22 cellular contexts compared by ENCODE assay signal in genomic region chr3:61954097-61954528, GRCh38.
A peak's percentile ranks its signal among the peaks of the same experiment; 100 is the strongest.
DNase-seq lines count a peak whose midpoint lies in the region; ATAC-seq, FAIRE-seq and TF ChIP-seq lines count a peak whose summit lies in the region.
"Had no signal": no experiment of that assay in that cellular context is flagged by ENCODE, and none has a peak within 500 bp of the region (broad histone marks: within the 10 kb centered on the region; RNA-seq: fewer than 3 reads in every experiment).

No MANE protein-coding gene starts in this region.

- FAIRE-seq in astrocyte (lab: Jason Lieb, UNC), result no peak
- FAIRE-seq: A549, endothelial cell of umbilical vein had no signal

- H3K9me3 ChIP-seq in breast epithelium, result no peaks in the 10 kb centered on the region
- H3K9me3 ChIP-seq in astrocyte (ENCODE audit: insufficient read depth, low read depth, low read length), result no peaks in the 10 kb centered on the region
- H3K9me3 ChIP-seq: A549, colonic mucosa, SJCRH30, testis had no signal

- H3K79me2 ChIP-seq in astrocyte (ENCODE audit: insufficient read depth, low read length), result no peaks in the 10 kb centered on the region

- CTCF ChIA-PET in MCF 10A (lab: Yijun Ruan, JAX), result no interaction called here

- H4K20me1 ChIP-seq in astrocyte (ENCODE audit: insufficient read depth, low read length), result peaks cover 18% of the 10 kb centered on the region

- TF ChIP-seq CTCF in MCF 10A (IDR thresholded peaks at IDR 0.05; ENCODE audit: unreplicated experiment), result no peak
- no peak for TF ChIP-seq CTCF in breast epithelium (IDR thresholded peaks at IDR 0.05)
- TF ChIP-seq CTCF in astrocyte (IDR thresholded peaks at IDR 0.05; ENCODE audit: insufficient read depth, low read depth, low read length), result no peak

- H3K27ac Mint-ChIP-seq in MCF 10A (ENCODE audit: low read depth, unreplicated experiment) (no peak overlapping the region), astrocyte (ENCODE audit: unreplicated experiment) (no peak overlapping the region)
- H3K27ac Mint-ChIP-seq in activated naive CD8-positive, alpha-beta T cell treated with anti-CD3 and anti-CD28 coated beads for 36 hours, result no peak overlapping the region
- H3K27ac Mint-ChIP-seq: H9; naive thymus-derived CD8-positive, alpha-beta T cell had no signal

- no peaks in the 10 kb centered on the region for H3K27me3 Mint-ChIP-seq in MCF 10A (ENCODE audit: insufficient read depth, unreplicated experiment)
- H3K27me3 Mint-ChIP-seq in astrocyte (ENCODE audit: low read depth, unreplicated experiment), result no peaks in the 10 kb centered on the region
- H3K27me3 Mint-ChIP-seq in activated naive CD8-positive, alpha-beta T cell treated with anti-CD3 and anti-CD28 coated beads for 36 hours, result peaks cover 7% of the 10 kb centered on the region

- no TSS peak for BruUV-seq in MCF 10A (replicated peaks; lab: Mats Ljungman, UMichigan)

- H3K36me3 Mint-ChIP-seq in MCF 10A (ENCODE audit: insufficient read depth, unreplicated experiment) (peaks cover 3% of the 10 kb centered on the region), astrocyte (ENCODE audit: low read depth, unreplicated experiment) (no peaks in the 10 kb centered on the region)
- no peaks in the 10 kb centered on the region for H3K36me3 Mint-ChIP-seq in activated naive CD8-positive, alpha-beta T cell treated with anti-CD3 and anti-CD28 coated beads for 36 hours
- H3K36me3 Mint-ChIP-seq: naive thymus-derived CD8-positive, alpha-beta T cell had no signal

- POLR2A ChIA-PET in MCF 10A (lab: Yijun Ruan, JAX), result no interaction called here

- H3K4me1 Mint-ChIP-seq in MCF 10A (ENCODE audit: insufficient read depth, unreplicated experiment) (peaks cover 11% of the 10 kb centered on the region), astrocyte (ENCODE audit: low read depth, unreplicated experiment) (peaks cover 18% of the 10 kb centered on the region)
- H3K4me1 Mint-ChIP-seq in activated naive CD8-positive, alpha-beta T cell treated with anti-CD3 and anti-CD28 coated beads for 36 hours, result no peaks in the 10 kb centered on the region
- H3K4me1 Mint-ChIP-seq: naive thymus-derived CD8-positive, alpha-beta T cell had no signal

- H3K9me3 Mint-ChIP-seq in MCF 10A (ENCODE audit: unreplicated experiment) (no peaks in the 10 kb centered on the region), astrocyte (ENCODE audit: unreplicated experiment) (no peaks in the 10 kb centered on the region)
- no peaks in the 10 kb centered on the region for H3K9me3 Mint-ChIP-seq in activated naive CD8-positive, alpha-beta T cell treated with anti-CD3 and anti-CD28 coated beads for 36 hours
- H3K9me3 Mint-ChIP-seq: H9 had no signal

- ATAC-seq in left ventricle myocardium superior, result peak; percentile 83
- ATAC-seq: A549; naive thymus-derived CD8-positive, alpha-beta T cell had no signal

- H3K27me3 ChIP-seq in breast epithelium (no peaks in the 10 kb centered on the region), astrocyte (ENCODE audit: insufficient read depth, low read length) (no peaks in the 10 kb centered on the region)
- H3K27me3 ChIP-seq: colonic mucosa, hepatocyte, SJCRH30, testis had no signal

- H3K36me3 ChIP-seq in breast epithelium, result no peaks in the 10 kb centered on the region
- H3K36me3 ChIP-seq in astrocyte (ENCODE audit: insufficient read depth, low read length), result no peaks in the 10 kb centered on the region
- H3K36me3 ChIP-seq: colonic mucosa, SJCRH30 had no signal

- no peak overlapping the region for H3K9ac ChIP-seq in astrocyte (ENCODE audit: low read length)

- intact Hi-C loops in MCF 10A (cut with micrococcal nuclease), result loop anchor here (10.0 kb wide), 1 partner anchor 231 kb away; no protein-coding TSS in a partner anchor
- intact Hi-C loops in breast epithelium (cut with DNase I; ENCODE audit: low total_unique reads), result no loop called here
- intact Hi-C loops in left ventricle myocardium superior (cut with micrococcal nuclease), result no loop called here

- no peak overlapping the region for H3K4me2 ChIP-seq in astrocyte (ENCODE audit: low read length)
- H3K4me2 ChIP-seq: A549, hepatocyte had no signal

- H3K27ac ChIP-seq in breast epithelium (no peak overlapping the region), astrocyte (ENCODE audit: low read depth, low read length) (no peak overlapping the region)
- H3K27ac ChIP-seq: A549, colonic mucosa, hepatocyte, SJCRH30, testis had no signal

- no peak overlapping the region for H3K4me3 Mint-ChIP-seq in MCF 10A (ENCODE audit: unreplicated experiment)
- no peak overlapping the region for H3K4me3 Mint-ChIP-seq in astrocyte (ENCODE audit: unreplicated experiment)
- H3K4me3 Mint-ChIP-seq in activated naive CD8-positive, alpha-beta T cell treated with anti-CD3 and anti-CD28 coated beads for 36 hours, result no peak overlapping the region
- H3K4me3 Mint-ChIP-seq: H9; naive thymus-derived CD8-positive, alpha-beta T cell had no signal

- H2AFZ ChIP-seq in astrocyte (ENCODE audit: low read depth, low read length), result no peak overlapping the region
- H2AFZ ChIP-seq: hepatocyte had no signal

- no peak overlapping the region for H3K4me3 ChIP-seq in breast epithelium
- H3K4me3 ChIP-seq in astrocyte (ENCODE audit: insufficient read depth, low read depth, low read length), result no peak overlapping the region
- H3K4me3 ChIP-seq: A549, colonic mucosa, hepatocyte, SJCRH30, testis had no signal

- TF ChIP-seq POLR2A in breast epithelium (IDR thresholded peaks at IDR 0.05), result no peak

- DNase-seq in MCF 10A (ENCODE audit: unreplicated experiment), result peak; percentile 32
- DNase-seq in breast epithelium (ENCODE audit: low spot score in 2 of 2), result no peak
- peak; percentile 43 for DNase-seq in astrocyte (ENCODE audit: low read depth)
- no peak for DNase-seq in left ventricle myocardium superior
- peak; percentile 59 for DNase-seq in stromal cell of bone marrow (ENCODE audit: low read depth)
- DNase-seq in SHP77 treated with DMSO at 0.1 percent for 48 hours (lab: John Stamatoyannopoulos, UW), result no peak
- DNase-seq in occipital lobe (lab: John Stamatoyannopoulos, UW), result no peak
- no peak for DNase-seq in activated naive CD8-positive, alpha-beta T cell treated with anti-CD3 and anti-CD28 coated beads for 36 hours
- DNase-seq: activated CD4-positive, alpha-beta T cell treated with anti-CD3 and anti-CD28 coated beads, Interleukin-2, amount 50 U/mL, for 1 hour; colonic mucosa; H9; KBM-7; naive thymus-derived CD8-positive, alpha-beta T cell; NCI-H1417; NCI-H345; stimulated activated CD4-positive, alpha-beta T cell treated with anti-CD3 and anti-CD28 coated beads, Interleukin-2, amount 100 ng/mL, for 24 hours; T1000; testis had no signal

- no peaks in the 10 kb centered on the region for H3K4me1 ChIP-seq in breast epithelium
- H3K4me1 ChIP-seq in astrocyte (ENCODE audit: insufficient read depth, low read length), result peaks cover 9% of the 10 kb centered on the region
- H3K4me1 ChIP-seq: A549, colonic mucosa, testis had no signal

Comparison
In these comparisons a context has a peak if more than half of its experiments do, and no peak if none do; other contexts are left out.
1. DNase-seq: peak in MCF 10A (single experiment), astrocyte (single experiment) and stromal cell of bone marrow (single experiment); none in breast epithelium (0 of 2), left ventricle myocardium superior (single experiment), SHP77 treated with DMSO at 0.1 percent for 48 hours (single experiment), occipital lobe (single experiment) and activated naive CD8-positive, alpha-beta T cell treated with anti-CD3 and anti-CD28 coated beads for 36 hours (single experiment).